Comparison of ENCODE assay signal across 6 cellular contexts in genomic region chr11:32219320-32219719, GRCh38.
"Had no signal": no experiment of that assay in that cellular context is flagged by ENCODE, and none has a peak within 500 bp of the region (broad histone marks: within the 10 kb centered on the region; RNA-seq: fewer than 3 reads in every experiment).

No MANE protein-coding gene starts in this region.

- DNase-seq: GOT3, H9, HCEC 1CT, IMR-90, KG1 had no signal

- ATAC-seq: K562 had no signal

- H3K4me3 ChIP-seq: K562 had no signal

- H3K9me3 Mint-ChIP-seq: H9 had no signal

- H3K4me3 Mint-ChIP-seq: H9 had no signal
